Comparison of ENCODE assay signal across 6 cellular contexts in the genomic region with DNA sequence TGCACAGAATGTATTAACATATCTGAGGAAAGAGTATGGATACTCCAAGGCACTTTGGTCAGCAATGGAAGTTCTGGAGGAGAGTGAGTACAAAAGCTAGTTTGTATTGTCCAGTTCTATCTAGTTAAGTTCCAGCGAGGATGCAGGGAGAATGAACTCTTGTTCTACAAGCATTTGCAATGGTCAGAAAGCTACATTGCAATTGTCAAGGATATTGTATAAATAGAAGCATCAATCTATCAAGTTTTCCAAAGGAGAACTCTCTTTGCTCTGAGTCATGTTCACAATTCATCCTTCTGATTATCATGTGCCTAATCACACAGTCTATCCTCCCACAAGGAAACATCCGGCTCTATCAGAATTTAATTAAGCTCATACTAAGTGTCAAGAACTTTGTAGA.
"Had no signal": no experiment of that assay in that cellular context is flagged by ENCODE, and none has a peak within 500 bp of the region (broad histone marks: within the 10 kb centered on the region; RNA-seq: fewer than 3 reads in every experiment).

No MANE protein-coding gene starts in this region.

- H3K4me2 ChIP-seq: GM23338 had no signal

- DNase-seq: H9, HFFc6, KBM-7 had no signal

- H3K4me3 ChIP-seq: GM23338 had no signal

- H2AFZ ChIP-seq: GM23338 had no signal

- ATAC-seq: GM23338, HCT116, HepG2 had no signal
